ENCODE assay signal across 9 cellular contexts in genomic region chr1:27099904-27100796, GRCh38.
DNase-seq lines count a peak whose midpoint lies in the region; ATAC-seq and TF ChIP-seq lines count a peak whose summit lies in the region.
"Had no signal": no experiment of that assay in that cellular context is flagged by ENCODE, and none has a peak within 500 bp of the region (broad histone marks: within the 10 kb centered on the region; RNA-seq: fewer than 3 reads in every experiment).

No MANE protein-coding gene starts in this region.

- no peak for TF ChIP-seq CTCF in AG10803 (conservative IDR thresholded peaks at IDR 0.05; ENCODE audit: low read length)
- TF ChIP-seq CTCF in nephron progenitor cell (IDR thresholded peaks at IDR 0.05): no peak

- H3K9me3 ChIP-seq in endocrine pancreas (ENCODE audit: control insufficient read depth, low read length): no peaks in the 10 kb centered on the region

- no peak overlapping the region for H3K4me3 ChIP-seq in AG10803 (ENCODE audit: low read length)
- H3K4me3 ChIP-seq in endocrine pancreas (ENCODE audit: control insufficient read depth, insufficient read depth, low read length): no peak overlapping the region

- no peaks in the 10 kb centered on the region for H3K4me1 ChIP-seq in endocrine pancreas (ENCODE audit: control insufficient read depth, insufficient read depth, low read length)

- peak overlapping the region; percentile 31 for H3K9ac ChIP-seq in endocrine pancreas (ENCODE audit: control insufficient read depth, insufficient read depth, low read length)

- H3K9me3 Mint-ChIP-seq in nephron progenitor cell: no peaks in the 10 kb centered on the region

- H3K4me1 Mint-ChIP-seq in nephron progenitor cell: peaks cover 37% of the 10 kb centered on the region

- no peak for ATAC-seq in HG02852 (IDR thresholded peaks at IDR 0.05; ENCODE audit: unreplicated experiment)
- ATAC-seq in GM19455 (IDR thresholded peaks at IDR 0.05; ENCODE audit: unreplicated experiment): no peak

- DNase-seq in AG10803 (ENCODE audit: low read depth) (peak; percentile 70), NCI-H2227 treated with DMSO at 0.1 percent for 48 hours (lab: John Stamatoyannopoulos, UW) (peak; percentile 33), nephron progenitor cell (peak; percentile 40), KG1 (lab: John Stamatoyannopoulos, UW) (no peak)
- DNase-seq in activated CD8-positive, alpha-beta memory T cell treated with anti-CD3 and anti-CD28 coated beads for 24 hours: no peak
- DNase-seq: NCI-H2081 treated with DMSO at 0.1 percent for 48 hours had no signal

- H3K27me3 ChIP-seq in endocrine pancreas (ENCODE audit: control insufficient read depth, insufficient read depth, low read length): no peaks in the 10 kb centered on the region

- no peaks in the 10 kb centered on the region for H3K36me3 ChIP-seq in endocrine pancreas (ENCODE audit: control insufficient read depth, insufficient read depth, low read length)

- H3K27me3 Mint-ChIP-seq in nephron progenitor cell (ENCODE audit: low read depth, poor library complexity): peaks cover 7% of the 10 kb centered on the region

- no peaks in the 10 kb centered on the region for H3K36me3 Mint-ChIP-seq in nephron progenitor cell (ENCODE audit: low read depth)

- peak overlapping the region; percentile 23 for H3K4me3 Mint-ChIP-seq in nephron progenitor cell

- peak overlapping the region; percentile 71 for H3K27ac Mint-ChIP-seq in nephron progenitor cell

Comparison
In these comparisons a context has a peak if more than half of its experiments do, and no peak if none do; other contexts are left out.
1. DNase-seq: peak in AG10803 (single experiment), NCI-H2227 treated with DMSO at 0.1 percent for 48 hours (single experiment) and nephron progenitor cell (single experiment); none in KG1 (single experiment) and activated CD8-positive, alpha-beta memory T cell treated with anti-CD3 and anti-CD28 coated beads for 24 hours (single experiment).